ENCODE assay signal across 8 cellular contexts in genomic region chr12:121858662-121859572, GRCh38. TPM values are rescaled to one million over a fixed set of nuclear protein-coding genes. Genes with fewer than 3 reads are reported as not detected.
DNase-seq lines count a peak whose midpoint lies in the region; ATAC-seq and TF ChIP-seq lines count a peak whose summit lies in the region.

TSS of gene HPD (minus strand) at chr12:121858859. CDS start at chr12:121858823, 36 bp downstream.

- H3K27ac Mint-ChIP-seq in Caco-2 (ENCODE audit: unreplicated experiment), result peak within 1 kb of the TSS; percentile 57
- H3K27ac Mint-ChIP-seq in CD4-positive, alpha-beta T cell, result no peak within 1 kb of the TSS

- no TSS peak for BruUV-seq in Caco-2 (replicated peaks; lab: Mats Ljungman, UMichigan)

- H3K36me3 ChIP-seq in Caco-2 (ENCODE audit: control insufficient read depth, insufficient read depth, low read length), result no peaks in the 10 kb centered on the region
- H3K36me3 ChIP-seq in heart left ventricle, result no peaks in the 10 kb centered on the region
- no peaks in the 10 kb centered on the region for H3K36me3 ChIP-seq in trophoblast cell (ENCODE audit: control insufficient read depth in 1 of 2, insufficient read depth in 2 of 2, low read length in 2 of 2)

- H3K23ac ChIP-seq in trophoblast cell (ENCODE audit: low read length), result no peak within 1 kb of the TSS

- H3K79me2 ChIP-seq in trophoblast cell (ENCODE audit: control insufficient read depth, insufficient read depth, low read length, poor library complexity), result no peaks in the 10 kb centered on the region

- H3K4ac ChIP-seq in trophoblast cell (ENCODE audit: low read depth, low read length), result no peak within 1 kb of the TSS

- H3K79me1 ChIP-seq in trophoblast cell (ENCODE audit: low read length), result peaks cover 5% of the 10 kb centered on the region

- H3K36me3 Mint-ChIP-seq in Caco-2 (ENCODE audit: insufficient read depth, unreplicated experiment), result no peaks in the 10 kb centered on the region
- no peaks in the 10 kb centered on the region for H3K36me3 Mint-ChIP-seq in CD4-positive, alpha-beta T cell (ENCODE audit: low read depth)

- H4K8ac ChIP-seq in trophoblast cell (ENCODE audit: low read depth, low read length), result no peak within 1 kb of the TSS

- no peaks in the 10 kb centered on the region for H3K9me3 ChIP-seq in Caco-2
- no peaks in the 10 kb centered on the region for H3K9me3 ChIP-seq in heart left ventricle
- no peaks in the 10 kb centered on the region for H3K9me3 ChIP-seq in trophoblast cell (ENCODE audit: insufficient read depth, low read depth, low read length)
- no peaks in the 10 kb centered on the region for H3K9me3 ChIP-seq in CD4-positive, alpha-beta T cell (ENCODE audit: control insufficient read depth, low read length)

- H3K4me1 ChIP-seq in Caco-2 (peaks cover 18% of the 10 kb centered on the region), heart left ventricle (peaks cover 0 to 19% (median 13%) of the 10 kb centered on the region in 12 donors), trophoblast cell (ENCODE audit: control insufficient read depth in 1 of 2, insufficient read depth in 2 of 2, low read length in 2 of 2) (peaks cover 18 to 20% of the 10 kb centered on the region in 2 experiments)

- no peaks in the 10 kb centered on the region for H3K4me1 Mint-ChIP-seq in Caco-2 (ENCODE audit: low read depth, unreplicated experiment)
- no peaks in the 10 kb centered on the region for H3K4me1 Mint-ChIP-seq in CD4-positive, alpha-beta T cell (ENCODE audit: low read depth)

- H2AK5ac ChIP-seq in trophoblast cell (ENCODE audit: low read length), result peak within 1 kb of the TSS; percentile 28

- no peaks in the 10 kb centered on the region for H3K27me3 ChIP-seq in Caco-2 (replicated peaks; ENCODE audit: control insufficient read depth, insufficient read depth, low read length)
- H3K27me3 ChIP-seq in heart left ventricle, result no peaks in the 10 kb centered on the region
- H3K27me3 ChIP-seq in trophoblast cell (ENCODE audit: insufficient read depth, low read length), result no peaks in the 10 kb centered on the region
- no peaks in the 10 kb centered on the region for H3K27me3 ChIP-seq in CD4-positive, alpha-beta T cell (ENCODE audit: control insufficient read depth, insufficient read depth, low read length)

- peak within 1 kb of the TSS; percentile 7 for H3K4me2 ChIP-seq in trophoblast cell (ENCODE audit: low read length)

- no peak within 1 kb of the TSS for H2AFZ ChIP-seq in trophoblast cell (ENCODE audit: insufficient read depth, low read length, poor library complexity)

- H3K4me3 ChIP-seq in Caco-2 (ENCODE audit: low read depth, low read length) (no peak within 1 kb of the TSS), heart left ventricle (peak within 1 kb of the TSS in 1 of 12 donors; percentile 1), trophoblast cell (ENCODE audit: low read depth, low read length) (peak within 1 kb of the TSS; percentile 28)

- H2BK5ac ChIP-seq in trophoblast cell (ENCODE audit: low read depth, low read length, poor library complexity), result no peak within 1 kb of the TSS

- H2BK120ac ChIP-seq in trophoblast cell (ENCODE audit: insufficient read depth, low read length, poor library complexity), result peak within 1 kb of the TSS; percentile 13

- DNase-seq in Caco-2, result peak; percentile 43 to 66
- DNase-seq in SW480 (ENCODE audit: low spot score), result peak; percentile 38
- peak; percentile 65 to 80 (median 73) for DNase-seq in heart left ventricle
- peak; percentile 42 to 67 for DNase-seq in trophoblast cell
- no peak for DNase-seq in GM19238 (ENCODE audit: insufficient read length, low spot score)
- DNase-seq in CD4-positive, alpha-beta T cell, result no peak
- DNase-seq in NCI-H2081 treated with DMSO at 0.1 percent for 48 hours (lab: John Stamatoyannopoulos, UW), result no peak

- no peak within 1 kb of the TSS for H3K4me3 Mint-ChIP-seq in Caco-2 (ENCODE audit: unreplicated experiment)
- H3K4me3 Mint-ChIP-seq in CD4-positive, alpha-beta T cell, result no peak within 1 kb of the TSS

- peak within 1 kb of the TSS; percentile 15 for H4K91ac ChIP-seq in trophoblast cell (ENCODE audit: low read depth, low read length)

- POLR2A ChIA-PET in Caco-2 (lab: Charles Lee), result interaction anchor here (0.6 kb wide), 1 partner anchor 64 kb away, joined by 7 read pairs; no protein-coding TSS in a partner anchor
- POLR2A ChIA-PET in CD4-positive, alpha-beta T cell (lab: Charles Lee), result no interaction called here

- no peak for TF ChIP-seq POLR2A in heart left ventricle (IDR thresholded peaks at IDR 0.05)

- 49 to 62% (median 53%) methylated on average over 13 to 16 of the region's 16 CpGs for WGBS in heart left ventricle, 4 donors
- WGBS in trophoblast cell (ENCODE audit: extremely low coverage, insufficient coverage, insufficient read length), result no CpG with 5 or more reads among the region's 16 CpGs

- intact Hi-C loops in Caco-2 (cut with micrococcal nuclease; ENCODE audit: unreplicated experiment), result no loop called here
- intact Hi-C loops in heart left ventricle (cut with DNase I), result no loop called here
- intact Hi-C loops in CD4-positive, alpha-beta T cell (cut with DNase I, micrococcal nuclease), result no loop called here

- H3K18ac ChIP-seq in trophoblast cell (ENCODE audit: low read length), result no peak within 1 kb of the TSS

- no peak within 1 kb of the TSS for H3K9ac ChIP-seq in trophoblast cell (ENCODE audit: low read length)

- no peaks in the 10 kb centered on the region for H3K9me3 Mint-ChIP-seq in Caco-2 (ENCODE audit: unreplicated experiment)
- no peaks in the 10 kb centered on the region for H3K9me3 Mint-ChIP-seq in CD4-positive, alpha-beta T cell

- CTCF ChIA-PET in Caco-2 (lab: Charles Lee), result interaction anchor here (0.6 kb wide), 1 partner anchor 33 kb away, joined by 4 read pairs; no protein-coding TSS in a partner anchor
- CTCF ChIA-PET in CD4-positive, alpha-beta T cell (lab: Charles Lee), result no interaction called here

- ATAC-seq in heart left ventricle, result peak; percentile 91 to 94 (median 92)
- no peak for ATAC-seq in CD4-positive, alpha-beta T cell (ENCODE audit: poor library complexity)
- ATAC-seq in HG02981 (IDR thresholded peaks at IDR 0.05; ENCODE audit: unreplicated experiment), result no peak

- peak within 1 kb of the TSS; percentile 9 for H3K14ac ChIP-seq in trophoblast cell (ENCODE audit: low read length)

- H3K27ac ChIP-seq in heart left ventricle (peak within 1 kb of the TSS; percentile 52 to 87 (median 79)), trophoblast cell (ENCODE audit: low read depth, low read length) (no peak within 1 kb of the TSS)
- H3K27ac ChIP-seq in CD4-positive, alpha-beta T cell (ENCODE audit: low read depth, low read length), result no peak within 1 kb of the TSS

- H4K12ac ChIP-seq in trophoblast cell (ENCODE audit: low read depth, low read length), result no peak within 1 kb of the TSS

- H3K27me3 Mint-ChIP-seq in Caco-2 (ENCODE audit: insufficient read depth, unreplicated experiment), result no peaks in the 10 kb centered on the region
- H3K27me3 Mint-ChIP-seq in CD4-positive, alpha-beta T cell, result no peaks in the 10 kb centered on the region

- no peak for TF ChIP-seq CTCF in Caco-2 (IDR thresholded peaks at IDR 0.05; ENCODE audit: insufficient read depth in 1 of 2, low read depth in 1 of 2, low read length in 1 of 2, severe bottlenecking in 1 of 2, unreplicated experiment in 1 of 2)
- no peak for TF ChIP-seq CTCF in heart left ventricle (IDR thresholded peaks at IDR 0.05)
- TF ChIP-seq CTCF in CD4-positive, alpha-beta T cell (IDR thresholded peaks at IDR 0.05), result no peak

- H2BK12ac ChIP-seq in trophoblast cell (ENCODE audit: low read length), result peak within 1 kb of the TSS; percentile 40

RNA-seq across cellular contexts. Expression of gene HPD, which starts in this region (rescaled TPM):
- total RNA-seq in Caco-2 (2022) (0.20 TPM in 1 of 2 replicates, not detected in the other), heart left ventricle (1 to 10 TPM in 7 of 9 donors, under 1 TPM in 2; 0.36 to 2.2 (median 1.5) TPM)
- 1 to 10 TPM in 1 of 2 donors, under 1 TPM in 1; 0.55 to 1.1 TPM for polyA plus RNA-seq in heart left ventricle
- 2.5 TPM in 2 replicates for polyA plus RNA-seq in trophoblast cell (2013)
- total RNA-seq in CD4-positive, alpha-beta T cell, result not detected

Comparison
In these comparisons a context has a peak if more than half of its experiments do, and no peak if none do; other contexts are left out.
1. Peak in DNase-seq in Caco-2; RNA of the gene not detected or under 1 TPM.
2. DNase-seq: peak in SW480 (single experiment), heart left ventricle (5 of 5) and trophoblast cell (2 of 2); none in GM19238 (single experiment), CD4-positive, alpha-beta T cell (0 of 10) and NCI-H2081 treated with DMSO at 0.1 percent for 48 hours (single experiment).
3. ATAC-seq: peak in heart left ventricle (4 of 4); none in CD4-positive, alpha-beta T cell (single experiment) and HG02981 (single experiment).
4. H3K27ac ChIP-seq: peak in heart left ventricle (12 of 12); none in trophoblast cell (single experiment) and CD4-positive, alpha-beta T cell (single experiment).